ENCODE assay signal across 8 cellular contexts in the genomic region with DNA sequence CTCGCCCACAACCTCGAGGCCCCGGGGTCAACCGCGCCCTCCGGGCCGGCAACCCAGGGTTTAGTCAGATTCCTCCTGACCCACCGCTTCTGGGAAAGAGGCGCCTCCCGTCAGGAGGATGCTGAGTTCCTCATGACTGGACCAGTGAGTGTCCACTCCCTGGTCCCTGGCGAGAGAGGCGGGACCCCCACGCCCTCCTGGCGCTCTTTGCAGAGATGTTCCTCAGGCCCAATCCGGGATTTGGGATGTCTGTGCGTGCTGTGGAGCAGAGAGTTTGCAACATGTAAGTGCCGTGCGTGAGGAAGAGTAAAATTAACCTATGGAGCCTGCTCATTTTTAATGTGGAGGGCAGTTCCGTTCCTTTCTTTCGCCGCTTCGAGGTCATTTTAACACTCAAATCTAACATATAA. TPM values are rescaled to one million over a fixed set of nuclear protein-coding genes. Genes with fewer than 3 reads are reported as not detected.
DNase-seq lines count a peak whose midpoint lies in the region; ATAC-seq and TF ChIP-seq lines count a peak whose summit lies in the region.

No MANE protein-coding gene starts in this region.

- ATAC-seq in HG03442 (IDR thresholded peaks at IDR 0.05; ENCODE audit: unreplicated experiment) = no peak

- no peaks in the 10 kb centered on the region for H3K27me3 Mint-ChIP-seq in IgD-negative memory B cell

- peaks cover 18 to 22% (median 20%) of the 10 kb centered on the region in 3 donors for H3K4me1 Mint-ChIP-seq in IgD-negative memory B cell

- H3K4me3 Mint-ChIP-seq in IgD-negative memory B cell = peak overlapping the region; percentile 98 to 100 (median 100)

- no peak for TF ChIP-seq CTCF in GM20000 (IDR thresholded peaks at IDR 0.05; ENCODE audit: extremely low read depth, missing control alignments)

- peaks cover 19% of the 10 kb centered on the region for H3K4me1 ChIP-seq in BLaER1

- peak overlapping the region; percentile 86 for H3K4me3 ChIP-seq in BLaER1
- H3K4me3 ChIP-seq in iPS-11a (ENCODE audit: low read depth, low read length) = peak overlapping the region; percentile 94

- no peaks in the 10 kb centered on the region for H3K27me3 ChIP-seq in BLaER1

- peaks cover 32% of the 10 kb centered on the region for H3K9me3 ChIP-seq in BLaER1

- H3K4me2 ChIP-seq in BLaER1 = peak overlapping the region; percentile 91

- H3K9ac ChIP-seq in BLaER1 = peak overlapping the region; percentile 86

- peak; percentile 55 for DNase-seq in smooth muscle cell of the brain vasculature (ENCODE audit: low read depth, low spot score)
- DNase-seq in GM20000 (ENCODE audit: low spot score) = no peak
- no peak for DNase-seq in iPS-NIHi11 (ENCODE audit: low spot score)

- H3K9me3 Mint-ChIP-seq in IgD-negative memory B cell = peaks cover 2 to 8% (median 7%) of the 10 kb centered on the region in 3 donors

- peak overlapping the region; percentile 78 to 91 (median 88) for H3K27ac Mint-ChIP-seq in IgD-negative memory B cell

- H3K36me3 ChIP-seq in BLaER1 = peaks cover 27% of the 10 kb centered on the region

- H4K20me1 ChIP-seq in BLaER1 = no peaks in the 10 kb centered on the region

- H3K36me3 Mint-ChIP-seq in IgD-negative memory B cell = peaks cover 12% of the 10 kb centered on the region

- H3K27ac ChIP-seq in BLaER1 (peak overlapping the region; percentile 69), angular gyrus (ENCODE audit: low read depth, low read length) (peak overlapping the region; percentile 93)

RNA-seq across cellular contexts. Expression of gene UGDH, which starts 0.8 kb away (rescaled TPM):
- 20.0 TPM for polyA plus RNA-seq in IgD-negative memory B cell
